In genomic region chr9:138103111-138103823, GRCh38 we compare ENCODE assay signal across 27 cellular contexts.
DNase-seq lines count a peak whose midpoint lies in the region; ATAC-seq and TF ChIP-seq lines count a peak whose summit lies in the region.
"Had no signal": no experiment of that assay in that cellular context is flagged by ENCODE, and none has a peak within 500 bp of the region (broad histone marks: within the 10 kb centered on the region; RNA-seq: fewer than 3 reads in every experiment).

No MANE protein-coding gene starts in this region.

- WGBS in neuronal stem cell (ENCODE audit: extremely low coverage in 2 of 2, insufficient read length in 2 of 2, insufficient replicate concordance in 1 of 2), 2 donors: no CpG with 5 or more reads among the region's 6 CpGs

- H3K36me3 Mint-ChIP-seq in progenitor cell of endocrine pancreas (ENCODE audit: insufficient read depth): no peaks in the 10 kb centered on the region
- H3K36me3 Mint-ChIP-seq: stimulated activated memory B cell treated with anti-CD40 and anti-IgM and Interleukin-4, amounts not matched to agents 10 μg/mL and 1 μg/mL and 100 μg/mL, for 72 hours had no signal

- no peak overlapping the region for H3K27ac Mint-ChIP-seq in progenitor cell of endocrine pancreas
- H3K27ac Mint-ChIP-seq: effector memory CD8-positive, alpha-beta T cell; stimulated activated memory B cell treated with anti-CD40 and anti-IgM and Interleukin-4, amounts not matched to agents 10 μg/mL and 1 μg/mL and 100 μg/mL, for 72 hours had no signal

- no peak for ATAC-seq in GM19397 (IDR thresholded peaks at IDR 0.05; ENCODE audit: unreplicated experiment)
- ATAC-seq in stimulated activated naive CD8-positive, alpha-beta T cell treated with anti-CD3 and anti-CD28 coated beads, Interleukin-15, Interleukin-2, amounts not matched to agents 100 U/mL and 50 U/mL, for 24 hours: no peak
- ATAC-seq: effector memory CD8-positive, alpha-beta T cell; stimulated activated memory B cell treated with anti-CD40 and anti-IgM and Interleukin-4, amounts not matched to agents 10 μg/mL and 1 μg/mL and 100 μg/mL, for 72 hours had no signal

- H3K23ac ChIP-seq in neuronal stem cell (ENCODE audit: low read depth, low read length, poor library complexity): no peak overlapping the region

- no peak overlapping the region for H2BK5ac ChIP-seq in neuronal stem cell (ENCODE audit: low read length)

- no peaks in the 10 kb centered on the region for H3K4me1 Mint-ChIP-seq in progenitor cell of endocrine pancreas (ENCODE audit: low read depth)
- H3K4me1 Mint-ChIP-seq: stimulated activated memory B cell treated with anti-CD40 and anti-IgM and Interleukin-4, amounts not matched to agents 10 μg/mL and 1 μg/mL and 100 μg/mL, for 72 hours had no signal

- H3K9me3 ChIP-seq in colonic mucosa (no peaks in the 10 kb centered on the region), neuronal stem cell (replicated peaks in 1 of 2; ENCODE audit: control insufficient read depth in 2 of 2, insufficient read depth in 1 of 2, low read depth in 1 of 2, low read length in 2 of 2) (peaks cover 0 to 16% of the 10 kb centered on the region in 2 donors)
- H3K9me3 ChIP-seq: adrenal gland had no signal

- peaks cover 4% of the 10 kb centered on the region for H3K79me1 ChIP-seq in neuronal stem cell (ENCODE audit: low read depth, low read length)

- no peak overlapping the region for H3K4me3 ChIP-seq in colonic mucosa
- H3K4me3 ChIP-seq in neuronal stem cell (ENCODE audit: low read length in 2 of 2): no peak overlapping the region
- H3K4me3 ChIP-seq: adrenal gland, GM23248, smooth muscle cell had no signal

- H2BK12ac ChIP-seq in neuronal stem cell (ENCODE audit: low read length): no peak overlapping the region

- H3K36me3 ChIP-seq in colonic mucosa (no peaks in the 10 kb centered on the region), neuronal stem cell (replicated peaks in 1 of 2; ENCODE audit: control insufficient read depth in 2 of 2, insufficient read depth in 2 of 2, low read length in 2 of 2) (no peaks in the 10 kb centered on the region)
- H3K36me3 ChIP-seq: adrenal gland had no signal

- peak overlapping the region; percentile 12 for H2AK5ac ChIP-seq in neuronal stem cell (ENCODE audit: low read depth, low read length)

- H2AFZ ChIP-seq in neuronal stem cell (ENCODE audit: low read length): peak overlapping the region; percentile 59
- H2AFZ ChIP-seq: GM23248 had no signal

- H3K4me3 Mint-ChIP-seq in progenitor cell of endocrine pancreas (ENCODE audit: low read depth): no peak overlapping the region
- H3K4me3 Mint-ChIP-seq: brain; effector memory CD8-positive, alpha-beta T cell; stimulated activated memory B cell treated with anti-CD40 and anti-IgM and Interleukin-4, amounts not matched to agents 10 μg/mL and 1 μg/mL and 100 μg/mL, for 72 hours had no signal

- peak overlapping the region; percentile 76 for H3K18ac ChIP-seq in neuronal stem cell (ENCODE audit: low read length)

- no peak overlapping the region for H3K14ac ChIP-seq in neuronal stem cell (ENCODE audit: low read length)

- in situ Hi-C loops in GM13976 (cut with MboI; ENCODE audit: low sequenced_read_pairs, unreplicated experiment): no loop called here

- H3K27me3 Mint-ChIP-seq in progenitor cell of endocrine pancreas: no peaks in the 10 kb centered on the region

- H4K91ac ChIP-seq in neuronal stem cell (ENCODE audit: low read depth, low read length, poor library complexity): no peak overlapping the region

- H3K27me3 ChIP-seq in colonic mucosa: no peaks in the 10 kb centered on the region
- H3K27me3 ChIP-seq in neuronal stem cell (ENCODE audit: control insufficient read depth in 3 of 3, insufficient read depth in 3 of 3, low read depth in 1 of 3, low read length in 3 of 3): no peaks in the 10 kb centered on the region
- H3K27me3 ChIP-seq: adrenal gland had no signal

- no peak overlapping the region for H3K27ac ChIP-seq in colonic mucosa
- H3K27ac ChIP-seq in neuronal stem cell (replicated peaks; ENCODE audit: low read length): no peak overlapping the region
- H3K27ac ChIP-seq: adrenal gland, GM23248 had no signal

- H3K4me2 ChIP-seq in neuronal stem cell (ENCODE audit: insufficient read depth, low read length, poor library complexity, severe bottlenecking): no peak overlapping the region
- H3K4me2 ChIP-seq: smooth muscle cell had no signal

- no peaks in the 10 kb centered on the region for H3K4me1 ChIP-seq in colonic mucosa
- peaks cover 0 to 21% of the 10 kb centered on the region in 2 donors for H3K4me1 ChIP-seq in neuronal stem cell (ENCODE audit: control insufficient read depth in 2 of 2, insufficient read depth in 1 of 2, low read depth in 1 of 2, low read length in 2 of 2)
- H3K4me1 ChIP-seq: adrenal gland had no signal

- H2BK120ac ChIP-seq in neuronal stem cell (ENCODE audit: low read depth, low read length): no peak overlapping the region

- H3K9ac ChIP-seq in colonic mucosa (ENCODE audit: low read depth in 2 of 2, low read length in 2 of 2): no peak overlapping the region
- no peak overlapping the region for H3K9ac ChIP-seq in neuronal stem cell (ENCODE audit: low read depth, low read length, poor library complexity)
- H3K9ac ChIP-seq: GM23248 had no signal

- TF ChIP-seq CTCF in GM13976 (IDR thresholded peaks at IDR 0.05; ENCODE audit: borderline replicate concordance, control extremely low read depth, extremely low read depth, insufficient read depth, missing control alignments) (no peak), colonic mucosa (IDR thresholded peaks at IDR 0.05) (no peak), progenitor cell of endocrine pancreas (IDR thresholded peaks at IDR 0.05; ENCODE audit: unreplicated experiment) (no peak)

- H3K9me3 Mint-ChIP-seq in progenitor cell of endocrine pancreas (ENCODE audit: low read depth): no peaks in the 10 kb centered on the region
- H3K9me3 Mint-ChIP-seq: brain; effector memory CD8-positive, alpha-beta T cell; stimulated activated memory B cell treated with anti-CD40 and anti-IgM and Interleukin-4, amounts not matched to agents 10 μg/mL and 1 μg/mL and 100 μg/mL, for 72 hours had no signal

- H4K8ac ChIP-seq in neuronal stem cell (ENCODE audit: low read depth, low read length): no peak overlapping the region

- H3K4ac ChIP-seq in neuronal stem cell (ENCODE audit: low read length): no peak overlapping the region

- H2BK15ac ChIP-seq in neuronal stem cell (ENCODE audit: low read length): peak overlapping the region; percentile 46

- DNase-seq in 8988T (peak; percentile 9), GM13976 (ENCODE audit: low spot score) (peak; percentile 23), colonic mucosa (peak; percentile 7), neuronal stem cell (ENCODE audit: low spot score) (no peak), progenitor cell of endocrine pancreas (ENCODE audit: low spot score, unreplicated experiment) (no peak), dermis blood vessel endothelial cell (no peak)
- DNase-seq in stimulated activated naive CD8-positive, alpha-beta T cell treated with anti-CD3 and anti-CD28 coated beads, Interleukin-15, Interleukin-2, amounts not matched to agents 100 U/mL and 50 U/mL, for 24 hours: no peak
- DNase-seq: activated CD4-positive, alpha-beta T cell treated with anti-CD3 and anti-CD28 coated beads, Interleukin-2, amount 50 U/mL, for 48 hours; activated CD4-positive, CD25-positive, alpha-beta regulatory T cell; activated naive CD4-positive, alpha-beta T cell; activated T-cell treated with anti-CD3 and anti-CD28 coated beads, Interleukin-2, amount 50 U/mL, for 1 hour; C1 segment of cervical spinal cord; Calu3; effector memory CD8-positive, alpha-beta T cell; GM23248; KBM-7; MM.1S; NCI-H1417; NCI-H2107; nucleus accumbens; Right ventricle myocardium superior; stimulated activated CD4-positive, alpha-beta T cell treated with anti-CD3 and anti-CD28 coated beads, Interleukin-2, amount 100 ng/mL, for 48 hours had no signal

- intact Hi-C loops in colonic mucosa (cut with DNase I): no loop called here

Comparison
In these comparisons a context has a peak if more than half of its experiments do, and no peak if none do; other contexts are left out.
1. DNase-seq: peak in 8988T (single experiment), GM13976 (single experiment) and colonic mucosa (single experiment); none in neuronal stem cell (single experiment), progenitor cell of endocrine pancreas (single experiment), dermis blood vessel endothelial cell (single experiment) and stimulated activated naive CD8-positive, alpha-beta T cell treated with anti-CD3 and anti-CD28 coated beads, Interleukin-15, Interleukin-2, amounts not matched to agents 100 U/mL and 50 U/mL, for 24 hours (single experiment).